8 cellular contexts compared by ENCODE assay signal in genomic region chr4:74158561-74159396, GRCh38. TPM values are rescaled to one million over a fixed set of nuclear protein-coding genes. Genes with fewer than 3 reads are reported as not detected.
DNase-seq lines count a peak whose midpoint lies in the region; ATAC-seq, FAIRE-seq and TF ChIP-seq lines count a peak whose summit lies in the region.

No MANE protein-coding gene starts in this region.

- H3K27me3 Mint-ChIP-seq in T-helper 17 cell = peaks cover 5% of the 10 kb centered on the region
- H3K27me3 Mint-ChIP-seq in progenitor cell of endocrine pancreas = no peaks in the 10 kb centered on the region

- TF ChIP-seq CTCF in AG04449 (IDR thresholded peaks at IDR 0.05; ENCODE audit: insufficient read depth, low read length, missing control alignments) (no peak), fibroblast of the aortic adventitia (IDR thresholded peaks at IDR 0.05; ENCODE audit: insufficient read depth, low read length) (no peak), progenitor cell of endocrine pancreas (IDR thresholded peaks at IDR 0.05; ENCODE audit: unreplicated experiment) (no peak)

- peak; percentile 60 for FAIRE-seq in GM12892 (lab: Jason Lieb, UNC)

- no peaks in the 10 kb centered on the region for H3K9me3 ChIP-seq in T-helper 17 cell (ENCODE audit: control insufficient read depth, low read length, poor library complexity, severe bottlenecking)

- POLR2A ChIA-PET in AG04449 (lab: Yijun Ruan, JAX) = interaction anchor here (0.7 kb wide), 1 partner anchor 8 kb away, joined by 3 read pairs; no protein-coding TSS in a partner anchor

- H3K27ac Mint-ChIP-seq in T-helper 17 cell = peak overlapping the region; percentile 86
- peak overlapping the region; percentile 98 for H3K27ac Mint-ChIP-seq in progenitor cell of endocrine pancreas

- H3K9me3 Mint-ChIP-seq in progenitor cell of endocrine pancreas (ENCODE audit: low read depth) = no peaks in the 10 kb centered on the region

- no peak for ATAC-seq in T-helper 17 cell
- no peak for ATAC-seq in HG03039 (IDR thresholded peaks at IDR 0.05; ENCODE audit: unreplicated experiment)
- ATAC-seq in GM21423 (IDR thresholded peaks at IDR 0.05; ENCODE audit: unreplicated experiment) = no peak

- CTCF ChIA-PET in AG04449 (lab: Yijun Ruan, JAX) = interaction anchor here (1.1 kb wide), 1 partner anchor 31 kb away, joined by 3 read pairs; no protein-coding TSS in a partner anchor

- H3K4me3 Mint-ChIP-seq in T-helper 17 cell = peak overlapping the region; percentile 89
- peak overlapping the region; percentile 92 for H3K4me3 Mint-ChIP-seq in progenitor cell of endocrine pancreas (ENCODE audit: low read depth)

- H3K36me3 Mint-ChIP-seq in T-helper 17 cell (ENCODE audit: low read depth) (peaks cover 3% of the 10 kb centered on the region), progenitor cell of endocrine pancreas (ENCODE audit: insufficient read depth) (peaks cover 12% of the 10 kb centered on the region)

- no peak for DNase-seq in AG04449 (ENCODE audit: low read depth, low spot score)
- DNase-seq in GM12892 (ENCODE audit: insufficient read length) = no peak
- DNase-seq in T-helper 17 cell = no peak
- peak; percentile 51 for DNase-seq in fibroblast of the aortic adventitia (ENCODE audit: low read depth)
- DNase-seq in progenitor cell of endocrine pancreas (ENCODE audit: low spot score, unreplicated experiment) = no peak
- no peak for DNase-seq in activated effector memory CD4-positive, alpha-beta T cell treated with Interleukin-2 at 50 U/mL for 16 hours

- no peak for TF ChIP-seq POLR2A in GM12892 (IDR thresholded peaks at IDR 0.05; ENCODE audit: low read depth, low read length)

- H3K4me3 ChIP-seq in AG04449 (ENCODE audit: low read depth, low read length) (peak overlapping the region; percentile 76), fibroblast of the aortic adventitia (ENCODE audit: low read depth, low read length) (peak overlapping the region; percentile 81)

- H3K4me1 Mint-ChIP-seq in T-helper 17 cell = peaks cover 12% of the 10 kb centered on the region
- H3K4me1 Mint-ChIP-seq in progenitor cell of endocrine pancreas (ENCODE audit: low read depth) = peaks cover 19% of the 10 kb centered on the region

RNA-seq across cellular contexts. Expression of gene MTHFD2L, which starts 0.9 kb away (rescaled TPM):
- 8.7 TPM for polyA plus RNA-seq in GM12892 (2012; ENCODE audit: missing spikeins)
- total RNA-seq in T-helper 17 cell = 10 to 100 TPM in 1 of 2 donors, 1 to 10 TPM in 1; 6.2 to 14.5 TPM
- total RNA-seq in fibroblast of the aortic adventitia (ENCODE audit: low replicate concordance) = 8.2 and 15.0 TPM in 2 replicates
- 21.1 and 23.3 TPM in 2 replicates for total RNA-seq in progenitor cell of endocrine pancreas

RNA-seq across cellular contexts. Expression of gene CXCL2, which starts 59.8 kb away (rescaled TPM):
- not detected for polyA plus RNA-seq in GM12892 (2012; ENCODE audit: missing spikeins)
- total RNA-seq in T-helper 17 cell (1 to 10 TPM; 2.8 to 8.8 TPM), fibroblast of the aortic adventitia (ENCODE audit: low replicate concordance) (1.1 and 1.9 TPM in 2 replicates), progenitor cell of endocrine pancreas (0.50 and 0.78 TPM in 2 replicates)
